1 cellular context compared by ENCODE assay signal in genomic region chr4:126834854-126835253, GRCh38.
TF ChIP-seq lines count a peak whose summit lies in the region.

No MANE protein-coding gene starts in this region.

TF ChIP-seq in K562, 482 proteins besides CTCF, POLR2A, EP300 and RAD21 (continued from another document):
- TF ChIP-seq CUX1 (CRISPR knock-in tag; IDR thresholded peaks at IDR 0.05) (no peak), ETV6 (IDR thresholded peaks at IDR 0.05; ENCODE audit: borderline replicate concordance in 1 of 2, low read depth in 2 of 2, low read length in 1 of 2) (no peak), ETV6 (CRISPR knock-in tag; IDR thresholded peaks at IDR 0.05; ENCODE audit: borderline replicate concordance) (no peak), SNRNP70 (optimal IDR thresholded peaks at IDR 0.05; ENCODE audit: low read depth, low read length) (no peak), FOXA1 (IDR thresholded peaks at IDR 0.05; ENCODE audit: borderline replicate concordance) (no peak), MTA3 (IDR thresholded peaks at IDR 0.05; ENCODE audit: borderline replicate concordance) (no peak), XRCC5 (IDR thresholded peaks at IDR 0.05; ENCODE audit: low read depth, low read length) (no peak), ESRRB (CRISPR knock-in tag; IDR thresholded peaks at IDR 0.05; ENCODE audit: borderline replicate concordance) (no peak), CAMTA2 (CRISPR knock-in tag; conservative IDR thresholded peaks at IDR 0.05) (no peak), ZNF140 (CRISPR knock-in tag; IDR thresholded peaks at IDR 0.05) (no peak), CREB1 (IDR thresholded peaks at IDR 0.05) (no peak), CREB1 (CRISPR knock-in tag; IDR thresholded peaks at IDR 0.05) (no peak), FOXM1 (IDR thresholded peaks at IDR 0.05; ENCODE audit: low read depth) (no peak), FOXM1 (CRISPR knock-in tag; IDR thresholded peaks at IDR 0.05; ENCODE audit: low read depth) (no peak), ZNF444 (CRISPR knock-in tag; IDR thresholded peaks at IDR 0.05) (no peak), PHTF2 (CRISPR knock-in tag; IDR thresholded peaks at IDR 0.05) (no peak), CHCHD3 (CRISPR knock-in tag; IDR thresholded peaks at IDR 0.05) (no peak), TRIM24 (IDR thresholded peaks at IDR 0.05) (peak; percentile 28 to 50; a peak in 2 of 4 replicates), NCOA2 (IDR thresholded peaks at IDR 0.05; ENCODE audit: partially characterized antibody in 2 of 2) (no peak), RAD51 (IDR thresholded peaks at IDR 0.05; ENCODE audit: borderline replicate concordance, low read depth) (no peak), HNRNPK (IDR thresholded peaks at IDR 0.05; ENCODE audit: low read depth, low read length, poor library complexity, severe bottlenecking) (no peak), ETV5 (CRISPR knock-in tag; IDR thresholded peaks at IDR 0.05; ENCODE audit: low read depth) (no peak), TEAD2 (tag; IDR thresholded peaks at IDR 0.05) (no peak), POLR2AphosphoS5 (IDR thresholded peaks at IDR 0.05; ENCODE audit: control insufficient read depth, insufficient read depth, low read depth, low read length) (no peak), RCOR1 (IDR thresholded peaks at IDR 0.05; ENCODE audit: borderline replicate concordance in 1 of 2, low read depth in 2 of 2, low read length in 2 of 2) (no peak), ZNF324 (CRISPR knock-in tag; IDR thresholded peaks at IDR 0.05) (peak; percentile 96), U2AF1 (optimal IDR thresholded peaks at IDR 0.05; ENCODE audit: low read depth, low read length) (no peak), TAF15 (IDR thresholded peaks at IDR 0.05; ENCODE audit: low read depth, low read length) (no peak), YY1 (IDR thresholded peaks at IDR 0.05; ENCODE audit: borderline replicate concordance in 1 of 3, control insufficient read depth in 1 of 3, extremely low read depth in 1 of 3, insufficient read depth in 3 of 3, insufficient read length in 1 of 3, insufficient replicate concordance in 2 of 3, low read depth in 1 of 3, low read length in 2 of 3) (no peak)
- TF ChIP-seq, protein P1, sequence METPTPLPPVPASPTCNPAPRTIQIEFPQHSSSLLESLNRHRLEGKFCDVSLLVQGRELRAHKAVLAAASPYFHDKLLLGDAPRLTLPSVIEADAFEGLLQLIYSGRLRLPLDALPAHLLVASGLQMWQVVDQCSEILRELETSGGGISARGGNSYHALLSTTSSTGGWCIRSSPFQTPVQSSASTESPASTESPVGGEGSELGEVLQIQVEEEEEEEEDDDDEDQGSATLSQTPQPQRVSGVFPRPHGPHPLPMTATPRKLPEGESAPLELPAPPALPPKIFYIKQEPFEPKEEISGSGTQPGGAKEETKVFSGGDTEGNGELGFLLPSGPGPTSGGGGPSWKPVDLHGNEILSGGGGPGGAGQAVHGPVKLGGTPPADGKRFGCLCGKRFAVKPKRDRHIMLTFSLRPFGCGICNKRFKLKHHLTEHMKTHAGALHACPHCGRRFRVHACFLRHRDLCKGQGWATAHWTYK (CRISPR knock-in tag; IDR thresholded peaks at IDR 0.05): no peak
- TF ChIP-seq, protein P2, sequence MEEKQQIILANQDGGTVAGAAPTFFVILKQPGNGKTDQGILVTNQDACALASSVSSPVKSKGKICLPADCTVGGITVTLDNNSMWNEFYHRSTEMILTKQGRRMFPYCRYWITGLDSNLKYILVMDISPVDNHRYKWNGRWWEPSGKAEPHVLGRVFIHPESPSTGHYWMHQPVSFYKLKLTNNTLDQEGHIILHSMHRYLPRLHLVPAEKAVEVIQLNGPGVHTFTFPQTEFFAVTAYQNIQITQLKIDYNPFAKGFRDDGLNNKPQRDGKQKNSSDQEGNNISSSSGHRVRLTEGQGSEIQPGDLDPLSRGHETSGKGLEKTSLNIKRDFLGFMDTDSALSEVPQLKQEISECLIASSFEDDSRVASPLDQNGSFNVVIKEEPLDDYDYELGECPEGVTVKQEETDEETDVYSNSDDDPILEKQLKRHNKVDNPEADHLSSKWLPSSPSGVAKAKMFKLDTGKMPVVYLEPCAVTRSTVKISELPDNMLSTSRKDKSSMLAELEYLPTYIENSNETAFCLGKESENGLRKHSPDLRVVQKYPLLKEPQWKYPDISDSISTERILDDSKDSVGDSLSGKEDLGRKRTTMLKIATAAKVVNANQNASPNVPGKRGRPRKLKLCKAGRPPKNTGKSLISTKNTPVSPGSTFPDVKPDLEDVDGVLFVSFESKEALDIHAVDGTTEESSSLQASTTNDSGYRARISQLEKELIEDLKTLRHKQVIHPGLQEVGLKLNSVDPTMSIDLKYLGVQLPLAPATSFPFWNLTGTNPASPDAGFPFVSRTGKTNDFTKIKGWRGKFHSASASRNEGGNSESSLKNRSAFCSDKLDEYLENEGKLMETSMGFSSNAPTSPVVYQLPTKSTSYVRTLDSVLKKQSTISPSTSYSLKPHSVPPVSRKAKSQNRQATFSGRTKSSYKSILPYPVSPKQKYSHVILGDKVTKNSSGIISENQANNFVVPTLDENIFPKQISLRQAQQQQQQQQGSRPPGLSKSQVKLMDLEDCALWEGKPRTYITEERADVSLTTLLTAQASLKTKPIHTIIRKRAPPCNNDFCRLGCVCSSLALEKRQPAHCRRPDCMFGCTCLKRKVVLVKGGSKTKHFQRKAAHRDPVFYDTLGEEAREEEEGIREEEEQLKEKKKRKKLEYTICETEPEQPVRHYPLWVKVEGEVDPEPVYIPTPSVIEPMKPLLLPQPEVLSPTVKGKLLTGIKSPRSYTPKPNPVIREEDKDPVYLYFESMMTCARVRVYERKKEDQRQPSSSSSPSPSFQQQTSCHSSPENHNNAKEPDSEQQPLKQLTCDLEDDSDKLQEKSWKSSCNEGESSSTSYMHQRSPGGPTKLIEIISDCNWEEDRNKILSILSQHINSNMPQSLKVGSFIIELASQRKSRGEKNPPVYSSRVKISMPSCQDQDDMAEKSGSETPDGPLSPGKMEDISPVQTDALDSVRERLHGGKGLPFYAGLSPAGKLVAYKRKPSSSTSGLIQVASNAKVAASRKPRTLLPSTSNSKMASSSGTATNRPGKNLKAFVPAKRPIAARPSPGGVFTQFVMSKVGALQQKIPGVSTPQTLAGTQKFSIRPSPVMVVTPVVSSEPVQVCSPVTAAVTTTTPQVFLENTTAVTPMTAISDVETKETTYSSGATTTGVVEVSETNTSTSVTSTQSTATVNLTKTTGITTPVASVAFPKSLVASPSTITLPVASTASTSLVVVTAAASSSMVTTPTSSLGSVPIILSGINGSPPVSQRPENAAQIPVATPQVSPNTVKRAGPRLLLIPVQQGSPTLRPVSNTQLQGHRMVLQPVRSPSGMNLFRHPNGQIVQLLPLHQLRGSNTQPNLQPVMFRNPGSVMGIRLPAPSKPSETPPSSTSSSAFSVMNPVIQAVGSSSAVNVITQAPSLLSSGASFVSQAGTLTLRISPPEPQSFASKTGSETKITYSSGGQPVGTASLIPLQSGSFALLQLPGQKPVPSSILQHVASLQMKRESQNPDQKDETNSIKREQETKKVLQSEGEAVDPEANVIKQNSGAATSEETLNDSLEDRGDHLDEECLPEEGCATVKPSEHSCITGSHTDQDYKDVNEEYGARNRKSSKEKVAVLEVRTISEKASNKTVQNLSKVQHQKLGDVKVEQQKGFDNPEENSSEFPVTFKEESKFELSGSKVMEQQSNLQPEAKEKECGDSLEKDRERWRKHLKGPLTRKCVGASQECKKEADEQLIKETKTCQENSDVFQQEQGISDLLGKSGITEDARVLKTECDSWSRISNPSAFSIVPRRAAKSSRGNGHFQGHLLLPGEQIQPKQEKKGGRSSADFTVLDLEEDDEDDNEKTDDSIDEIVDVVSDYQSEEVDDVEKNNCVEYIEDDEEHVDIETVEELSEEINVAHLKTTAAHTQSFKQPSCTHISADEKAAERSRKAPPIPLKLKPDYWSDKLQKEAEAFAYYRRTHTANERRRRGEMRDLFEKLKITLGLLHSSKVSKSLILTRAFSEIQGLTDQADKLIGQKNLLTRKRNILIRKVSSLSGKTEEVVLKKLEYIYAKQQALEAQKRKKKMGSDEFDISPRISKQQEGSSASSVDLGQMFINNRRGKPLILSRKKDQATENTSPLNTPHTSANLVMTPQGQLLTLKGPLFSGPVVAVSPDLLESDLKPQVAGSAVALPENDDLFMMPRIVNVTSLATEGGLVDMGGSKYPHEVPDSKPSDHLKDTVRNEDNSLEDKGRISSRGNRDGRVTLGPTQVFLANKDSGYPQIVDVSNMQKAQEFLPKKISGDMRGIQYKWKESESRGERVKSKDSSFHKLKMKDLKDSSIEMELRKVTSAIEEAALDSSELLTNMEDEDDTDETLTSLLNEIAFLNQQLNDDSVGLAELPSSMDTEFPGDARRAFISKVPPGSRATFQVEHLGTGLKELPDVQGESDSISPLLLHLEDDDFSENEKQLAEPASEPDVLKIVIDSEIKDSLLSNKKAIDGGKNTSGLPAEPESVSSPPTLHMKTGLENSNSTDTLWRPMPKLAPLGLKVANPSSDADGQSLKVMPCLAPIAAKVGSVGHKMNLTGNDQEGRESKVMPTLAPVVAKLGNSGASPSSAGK (IDR thresholded peaks at IDR 0.05): no peak
- TF ChIP-seq, protein P3, sequence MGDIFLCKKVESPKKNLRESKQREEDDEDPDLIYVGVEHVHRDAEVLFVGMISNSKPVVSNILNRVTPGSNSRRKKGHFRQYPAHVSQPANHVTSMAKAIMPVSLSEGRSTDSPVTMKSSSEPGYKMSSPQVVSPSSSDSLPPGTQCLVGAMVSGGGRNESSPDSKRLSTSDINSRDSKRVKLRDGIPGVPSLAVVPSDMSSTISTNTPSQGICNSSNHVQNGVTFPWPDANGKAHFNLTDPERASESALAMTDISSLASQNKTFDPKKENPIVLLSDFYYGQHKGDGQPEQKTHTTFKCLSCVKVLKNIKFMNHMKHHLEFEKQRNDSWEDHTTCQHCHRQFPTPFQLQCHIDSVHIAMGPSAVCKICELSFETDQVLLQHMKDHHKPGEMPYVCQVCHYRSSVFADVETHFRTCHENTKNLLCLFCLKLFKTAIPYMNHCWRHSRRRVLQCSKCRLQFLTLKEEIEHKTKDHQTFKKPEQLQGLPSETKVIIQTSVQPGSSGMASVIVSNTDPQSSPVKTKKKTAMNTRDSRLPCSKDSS (IDR thresholded peaks at IDR 0.05; ENCODE audit: low read depth, partially characterized antibody): peak; percentile 49
- TF ChIP-seq, protein P4, sequence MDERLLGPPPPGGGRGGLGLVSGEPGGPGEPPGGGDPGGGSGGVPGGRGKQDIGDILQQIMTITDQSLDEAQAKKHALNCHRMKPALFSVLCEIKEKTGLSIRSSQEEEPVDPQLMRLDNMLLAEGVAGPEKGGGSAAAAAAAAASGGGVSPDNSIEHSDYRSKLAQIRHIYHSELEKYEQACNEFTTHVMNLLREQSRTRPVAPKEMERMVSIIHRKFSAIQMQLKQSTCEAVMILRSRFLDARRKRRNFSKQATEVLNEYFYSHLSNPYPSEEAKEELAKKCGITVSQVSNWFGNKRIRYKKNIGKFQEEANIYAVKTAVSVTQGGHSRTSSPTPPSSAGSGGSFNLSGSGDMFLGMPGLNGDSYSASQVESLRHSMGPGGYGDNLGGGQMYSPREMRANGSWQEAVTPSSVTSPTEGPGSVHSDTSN (CRISPR knock-in tag; IDR thresholded peaks at IDR 0.05; ENCODE audit: low read depth): no peak
- TF ChIP-seq, protein P4 (tag; conservative IDR thresholded peaks at IDR 0.05; ENCODE audit: low read depth): peak; percentile 49; the same call in 1 of the 2 replicates
